Comparison of ENCODE assay signal across 9 cellular contexts in genomic region chr1:169271094-169271493, GRCh38.
A peak's percentile ranks its signal among the peaks of the same experiment; 100 is the strongest.
DNase-seq lines count a peak whose midpoint lies in the region; ATAC-seq and TF ChIP-seq lines count a peak whose summit lies in the region.
"Had no signal": no experiment of that assay in that cellular context is flagged by ENCODE, and none has a peak within 500 bp of the region (broad histone marks: within the 10 kb centered on the region; RNA-seq: fewer than 3 reads in every experiment).

No MANE protein-coding gene starts in this region.

- H3K4me1 Mint-ChIP-seq in WTC11 = peaks cover 5% of the 10 kb centered on the region; the same call in 1 of the 2 replicates
- H3K4me1 Mint-ChIP-seq in endothelial cell (ENCODE audit: unreplicated experiment) = no peaks in the 10 kb centered on the region
- no peaks in the 10 kb centered on the region for H3K4me1 Mint-ChIP-seq in mesothelial cell of epicardium

- H3K9me3 Mint-ChIP-seq in WTC11 (no peaks in the 10 kb centered on the region), endothelial cell (ENCODE audit: unreplicated experiment) (no peaks in the 10 kb centered on the region), mesothelial cell of epicardium (peaks cover 21% of the 10 kb centered on the region)

- H3K27ac Mint-ChIP-seq in WTC11 (no peak overlapping the region), endothelial cell (ENCODE audit: unreplicated experiment) (no peak overlapping the region), mesothelial cell of epicardium (no peak overlapping the region)

- POLR2A ChIA-PET in WTC11 (lab: Charles Lee) = no interaction called here

- H3K27me3 Mint-ChIP-seq in WTC11 (ENCODE audit: low read depth) (no peaks in the 10 kb centered on the region), endothelial cell (ENCODE audit: unreplicated experiment) (peaks cover 2% of the 10 kb centered on the region), mesothelial cell of epicardium (ENCODE audit: low read depth) (no peaks in the 10 kb centered on the region)

- TF ChIP-seq CTCF in WTC11 (IDR thresholded peaks at IDR 0.05) (no peak), retinal pigment epithelial cell (conservative IDR thresholded peaks at IDR 0.05; ENCODE audit: low read depth, low read length) (peak; percentile 22), endothelial cell (IDR thresholded peaks at IDR 0.05; ENCODE audit: unreplicated experiment) (no peak), mesothelial cell of epicardium (IDR thresholded peaks at IDR 0.05; ENCODE audit: unreplicated experiment) (no peak)

- peak; percentile 58 for ATAC-seq in GM19438 (IDR thresholded peaks at IDR 0.05; ENCODE audit: low read depth, unreplicated experiment)
- ATAC-seq in HG03196 (IDR thresholded peaks at IDR 0.05; ENCODE audit: unreplicated experiment) = peak; percentile 83
- peak; percentile 77 for ATAC-seq in WTC11
- ATAC-seq in HG02571 (IDR thresholded peaks at IDR 0.05; ENCODE audit: unreplicated experiment) = no peak

- H3K36me3 Mint-ChIP-seq in WTC11 (no peaks in the 10 kb centered on the region), endothelial cell (ENCODE audit: low read depth, unreplicated experiment) (no peaks in the 10 kb centered on the region), mesothelial cell of epicardium (peaks cover 18% of the 10 kb centered on the region)

- H3K4me3 Mint-ChIP-seq in WTC11 (no peak overlapping the region), endothelial cell (ENCODE audit: unreplicated experiment) (no peak overlapping the region), mesothelial cell of epicardium (no peak overlapping the region)

- no peak overlapping the region for H3K4me3 ChIP-seq in retinal pigment epithelial cell (ENCODE audit: low read length)

- CTCF ChIA-PET in WTC11 (lab: Charles Lee) = no interaction called here

- DNase-seq in WTC11 (ENCODE audit: low spot score) = no peak
- peak; percentile 2 for DNase-seq in retinal pigment epithelial cell (ENCODE audit: low read depth)
- DNase-seq in endothelial cell (ENCODE audit: low spot score) = no peak
- DNase-seq in mesothelial cell of epicardium (ENCODE audit: low spot score in 2 of 2, unreplicated experiment in 2 of 2) = no peak
- DNase-seq: NCI-H1417 treated with DMSO at 0.1 percent for 48 hours, occipital lobe had no signal

TF ChIP-seq in WTC11, 78 proteins besides CTCF, POLR2A, EP300 and RAD21:
- TF ChIP-seq ZNF416 (CRISPR knock-in tag; IDR thresholded peaks at IDR 0.05) = no peak
- TF ChIP-seq SOX15 (CRISPR knock-in tag; IDR thresholded peaks at IDR 0.05) = no peak
- TF ChIP-seq ZNF317 (CRISPR knock-in tag; IDR thresholded peaks at IDR 0.05; ENCODE audit: borderline replicate concordance, low read depth) = no peak
- no peak for TF ChIP-seq SMAD4 (CRISPR knock-in tag; IDR thresholded peaks at IDR 0.05)
